ENCODE assay signal across 1 cellular context in the genomic region with DNA sequence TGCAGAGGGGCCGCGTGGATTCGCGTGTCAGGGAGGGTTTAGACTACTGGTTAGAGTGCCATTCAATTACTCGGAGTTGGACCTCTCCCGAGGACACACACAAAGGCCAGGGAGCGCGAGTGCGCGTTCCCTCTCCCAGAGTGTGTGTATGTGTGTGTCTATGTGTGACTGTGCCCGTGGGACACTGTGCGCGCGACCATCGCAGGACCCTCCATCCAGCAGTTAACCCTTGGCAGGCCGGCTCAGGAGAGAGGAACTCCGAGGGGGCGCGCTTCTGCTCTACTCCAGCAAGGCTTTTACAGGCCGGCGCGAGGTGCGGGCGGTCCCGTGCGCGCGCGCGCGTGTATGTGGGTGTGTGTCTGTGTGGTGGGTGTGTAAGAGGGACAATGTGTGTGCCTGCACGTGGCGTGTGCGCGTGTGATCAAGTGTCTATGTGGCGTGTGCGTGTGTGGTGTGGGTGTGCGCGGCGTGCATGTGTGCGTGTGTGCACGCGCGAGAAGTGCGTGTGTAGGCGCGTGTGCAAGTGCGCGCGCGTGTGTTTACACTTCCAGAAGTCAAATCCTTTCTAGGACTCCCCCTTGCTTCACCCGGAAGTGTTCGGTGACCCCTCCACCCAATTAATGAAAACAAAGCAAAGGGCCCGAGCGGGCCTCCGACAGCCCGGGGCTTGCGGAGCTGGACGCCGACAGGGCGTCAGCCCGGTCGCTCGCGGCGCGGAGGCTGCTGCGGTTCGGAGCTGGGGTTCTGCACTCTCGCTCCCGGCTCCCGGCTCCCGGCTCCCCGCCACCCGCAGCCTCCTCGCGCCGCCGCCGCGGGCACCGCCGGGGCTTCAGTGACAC.
TF ChIP-seq lines count a peak whose summit lies in the region.

No MANE protein-coding gene starts in this region.

TF ChIP-seq in HEK293, 187 proteins besides CTCF, POLR2A, EP300 and RAD21 (continued from another document):
- TF ChIP-seq, protein P1, sequence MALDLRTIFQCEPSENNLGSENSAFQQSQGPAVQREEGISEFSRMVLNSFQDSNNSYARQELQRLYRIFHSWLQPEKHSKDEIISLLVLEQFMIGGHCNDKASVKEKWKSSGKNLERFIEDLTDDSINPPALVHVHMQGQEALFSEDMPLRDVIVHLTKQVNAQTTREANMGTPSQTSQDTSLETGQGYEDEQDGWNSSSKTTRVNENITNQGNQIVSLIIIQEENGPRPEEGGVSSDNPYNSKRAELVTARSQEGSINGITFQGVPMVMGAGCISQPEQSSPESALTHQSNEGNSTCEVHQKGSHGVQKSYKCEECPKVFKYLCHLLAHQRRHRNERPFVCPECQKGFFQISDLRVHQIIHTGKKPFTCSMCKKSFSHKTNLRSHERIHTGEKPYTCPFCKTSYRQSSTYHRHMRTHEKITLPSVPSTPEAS (tag by site-specific recombination; IDR thresholded peaks at IDR 0.05), result 0 out of 2 replicates have a peak, but pooled peaks have one; percentile 21
TF ChIP-seq in HEK293: peak in this region for 16.
